ENCODE assay signal across 22 cellular contexts in genomic region chr1:169957884-169958283, GRCh38.
"Had no signal": no experiment of that assay in that cellular context is flagged by ENCODE, and none has a peak within 500 bp of the region (broad histone marks: within the 10 kb centered on the region; RNA-seq: fewer than 3 reads in every experiment).

No MANE protein-coding gene starts in this region.

- H3K27ac Mint-ChIP-seq: activated CD8-positive, alpha-beta T cell treated with anti-CD3 and anti-CD28 coated beads for 36 hours; activated naive CD4-positive, alpha-beta T cell treated with anti-CD3 and anti-CD28 coated beads, Interleukin-2, amount 50 U/mL, for 24 hours; T-helper 1 cell treated with Interleukin-12 subunit alpha and Interleukin-12 subunit beta and Interleukin-4 antibody, amounts not matched to agents 30 μg/mL and 1 μg/mL, for 36 hours had no signal

- ATAC-seq: activated CD4-positive, CD25-positive, alpha-beta regulatory T cell treated with anti-CD3 and anti-CD28 coated beads, Interleukin-2, amount 50 U/mL, for 24 hours; activated CD8-positive, alpha-beta T cell treated with anti-CD3 and anti-CD28 coated beads for 36 hours; K562; Panc1 had no signal

- H3K9me3 Mint-ChIP-seq: activated CD8-positive, alpha-beta T cell treated with anti-CD3 and anti-CD28 coated beads for 36 hours; activated naive CD4-positive, alpha-beta T cell treated with anti-CD3 and anti-CD28 coated beads, Interleukin-2, amount 50 U/mL, for 24 hours; T-helper 1 cell treated with Interleukin-12 subunit alpha and Interleukin-12 subunit beta and Interleukin-4 antibody, amounts not matched to agents 30 μg/mL and 1 μg/mL, for 36 hours had no signal

- H3K27me3 ChIP-seq: breast epithelium had no signal

- H3K4me3 Mint-ChIP-seq: activated CD8-positive, alpha-beta T cell treated with anti-CD3 and anti-CD28 coated beads for 36 hours; activated naive CD4-positive, alpha-beta T cell treated with anti-CD3 and anti-CD28 coated beads, Interleukin-2, amount 50 U/mL, for 24 hours; T-helper 1 cell treated with Interleukin-12 subunit alpha and Interleukin-12 subunit beta and Interleukin-4 antibody, amounts not matched to agents 30 μg/mL and 1 μg/mL, for 36 hours had no signal

- H3K4me1 Mint-ChIP-seq: activated naive CD4-positive, alpha-beta T cell treated with anti-CD3 and anti-CD28 coated beads, Interleukin-2, amount 50 U/mL, for 24 hours had no signal

- H3K27ac ChIP-seq: breast epithelium, RWPE1 had no signal

- H3K4me3 ChIP-seq: breast epithelium, K562 had no signal

- H3K36me3 ChIP-seq: breast epithelium had no signal

- H3K9me3 ChIP-seq: breast epithelium had no signal

- H3K4me1 ChIP-seq: breast epithelium had no signal

- DNase-seq: activated CD4-positive, alpha-beta T cell treated with anti-CD3 and anti-CD28 coated beads for 4 hours; activated CD8-positive, alpha-beta memory T cell treated with anti-CD3 and anti-CD28 coated beads, Interleukin-2, amount 50 U/mL, for 4 hours; activated CD8-positive, alpha-beta T cell treated with anti-CD3 and anti-CD28 coated beads for 36 hours; aorta; caudate nucleus; Karpas-422; NCI-H1092; NCI-H1417; NCI-H2029; NCI-H2107; NCI-H510A treated with DMSO at 0.1 percent for 48 hours; NCI-H774; NK-92 treated with Interleukin-12 subunit alpha and Interleukin-12 subunit beta, amount 100 ng/mL, for 24 hours; OCI-M1; Right ventricle myocardium superior had no signal

- H3K27me3 Mint-ChIP-seq: activated CD8-positive, alpha-beta T cell treated with anti-CD3 and anti-CD28 coated beads for 36 hours; activated naive CD4-positive, alpha-beta T cell treated with anti-CD3 and anti-CD28 coated beads, Interleukin-2, amount 50 U/mL, for 24 hours had no signal
